In the genomic region with DNA sequence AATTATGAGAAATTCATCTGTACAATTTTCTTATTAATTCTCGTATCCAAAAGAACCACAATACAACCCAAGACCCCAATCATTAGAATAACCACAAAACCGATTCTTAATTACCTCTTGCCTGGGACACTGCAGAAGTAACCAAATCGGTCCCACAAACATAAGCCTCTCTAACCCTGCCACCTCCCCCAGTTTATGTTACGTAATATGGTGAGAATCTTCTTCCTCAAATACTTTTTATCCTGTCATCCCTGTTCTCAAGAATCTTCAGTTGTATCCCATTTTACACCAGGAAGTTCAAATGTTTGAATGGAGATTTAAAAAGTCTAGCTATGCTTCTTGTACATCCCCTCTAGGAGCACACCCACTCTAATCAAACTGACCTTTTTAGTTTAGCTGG, we compare ENCODE assay signal across 21 cellular contexts.
"Had no signal": no experiment of that assay in that cellular context is flagged by ENCODE, and none has a peak within 500 bp of the region (broad histone marks: within the 10 kb centered on the region; RNA-seq: fewer than 3 reads in every experiment).

No MANE protein-coding gene starts in this region.

- H3K36me3 Mint-ChIP-seq: activated CD4-positive, alpha-beta memory T cell treated with anti-CD3 and anti-CD28 coated beads for 36 hours; natural killer cell; stimulated activated memory B cell treated with anti-CD40 and anti-IgM and Interleukin-4, amounts not matched to agents 10 μg/mL and 1 μg/mL and 100 μg/mL, for 72 hours had no signal

- H3K27me3 ChIP-seq: breast epithelium, dorsolateral prefrontal cortex, esophagus squamous epithelium, tibial nerve had no signal

- H3K4me3 ChIP-seq: breast epithelium, dorsolateral prefrontal cortex, esophagus squamous epithelium, lung, mucosa of descending colon, smooth muscle cell, tibial nerve had no signal

- ATAC-seq: natural killer cell; right cardiac atrium; stimulated activated memory B cell treated with anti-CD40 and anti-IgM and Interleukin-4, amounts not matched to agents 10 μg/mL and 1 μg/mL and 100 μg/mL, for 72 hours had no signal

- H3K27ac Mint-ChIP-seq: activated CD4-positive, alpha-beta memory T cell treated with anti-CD3 and anti-CD28 coated beads for 36 hours; activated naive CD8-positive, alpha-beta T cell treated with anti-CD3 and anti-CD28 coated beads for 36 hours; natural killer cell; progenitor cell of endocrine pancreas; stimulated activated memory B cell treated with anti-CD40 and anti-IgM and Interleukin-4, amounts not matched to agents 10 μg/mL and 1 μg/mL and 100 μg/mL, for 72 hours had no signal

- H3K4me1 Mint-ChIP-seq: stimulated activated memory B cell treated with anti-CD40 and anti-IgM and Interleukin-4, amounts not matched to agents 10 μg/mL and 1 μg/mL and 100 μg/mL, for 72 hours had no signal

- H3K4me3 Mint-ChIP-seq: activated CD4-positive, alpha-beta memory T cell treated with anti-CD3 and anti-CD28 coated beads for 36 hours; activated naive CD8-positive, alpha-beta T cell treated with anti-CD3 and anti-CD28 coated beads for 36 hours; natural killer cell; stimulated activated memory B cell treated with anti-CD40 and anti-IgM and Interleukin-4, amounts not matched to agents 10 μg/mL and 1 μg/mL and 100 μg/mL, for 72 hours had no signal

- H3K27me3 Mint-ChIP-seq: activated CD4-positive, alpha-beta memory T cell treated with anti-CD3 and anti-CD28 coated beads for 36 hours; activated naive CD8-positive, alpha-beta T cell treated with anti-CD3 and anti-CD28 coated beads for 36 hours; stimulated activated memory B cell treated with anti-CD40 and anti-IgM and Interleukin-4, amounts not matched to agents 10 μg/mL and 1 μg/mL and 100 μg/mL, for 72 hours had no signal

- H3K9me3 Mint-ChIP-seq: activated CD4-positive, alpha-beta memory T cell treated with anti-CD3 and anti-CD28 coated beads for 36 hours; activated naive CD8-positive, alpha-beta T cell treated with anti-CD3 and anti-CD28 coated beads for 36 hours; natural killer cell; stimulated activated memory B cell treated with anti-CD40 and anti-IgM and Interleukin-4, amounts not matched to agents 10 μg/mL and 1 μg/mL and 100 μg/mL, for 72 hours had no signal

- H3K36me3 ChIP-seq: breast epithelium, esophagus squamous epithelium, tibial nerve had no signal

- H3K27ac ChIP-seq: breast epithelium, dorsolateral prefrontal cortex, tibial nerve, VCaP had no signal

- DNase-seq: activated CD4-positive, alpha-beta memory T cell treated with anti-CD3 and anti-CD28 coated beads for 36 hours; activated gamma-delta T cell treated with Interleukin-2 at 50 U/mL for 16 hours; activated naive CD8-positive, alpha-beta T cell treated with anti-CD3 and anti-CD28 coated beads for 36 hours; activated T-cell treated with anti-CD3 and anti-CD28 coated beads, Interleukin-2, amount 50 U/mL, for 48 hours; aorta; dorsolateral prefrontal cortex; esophagus squamous epithelium; hippocampal formation; kidney glomerular epithelial cell; mucosa of descending colon; natural killer cell; occipital lobe; right cardiac atrium; T1000 had no signal

- H3K4me1 ChIP-seq: breast epithelium had no signal
